In the genomic region with DNA sequence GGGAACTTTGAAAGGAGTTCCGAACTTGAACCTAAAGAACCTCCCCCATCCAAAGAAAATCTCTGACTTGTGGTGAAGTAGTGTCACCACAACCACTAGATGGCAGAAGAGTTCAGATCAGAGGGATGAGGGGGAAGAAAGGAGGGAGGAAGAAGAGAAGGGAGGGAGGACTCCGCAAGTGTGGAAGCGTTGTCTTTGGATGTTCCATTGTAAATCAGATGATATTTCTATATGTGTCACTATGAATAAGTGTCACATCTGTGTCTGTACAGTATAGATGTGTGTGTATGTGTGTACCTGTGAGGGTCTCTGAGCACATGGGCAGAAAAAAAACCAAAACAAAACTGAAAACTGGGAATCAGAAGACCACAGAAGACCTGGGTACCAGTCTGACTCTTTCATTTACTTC, we compare ENCODE assay signal across 8 cellular contexts. TPM values are rescaled to one million over a fixed set of nuclear protein-coding genes. Genes with fewer than 3 reads are reported as not detected.
DNase-seq lines count a peak whose midpoint lies in the region; ATAC-seq, FAIRE-seq and TF ChIP-seq lines count a peak whose summit lies in the region.

No MANE protein-coding gene starts in this region.

- peak; percentile 74 to 87 for ATAC-seq in A549
- peak; percentile 68 to 77 for ATAC-seq in stimulated activated naive B cell treated with anti-CD40 and anti-IgM and Interleukin-4, amounts not matched to agents 10 μg/mL and 1 μg/mL and 100 μg/mL, for 72 hours (replicated peaks)
- ATAC-seq in HG02571 (IDR thresholded peaks at IDR 0.05; ENCODE audit: unreplicated experiment), result no peak

- H3K27me3 ChIP-seq in bronchial epithelial cell (ENCODE audit: control insufficient read depth, insufficient read depth, low read length), result no peaks in the 10 kb centered on the region

- TF ChIP-seq RAD21 in A549 (conservative IDR thresholded peaks at IDR 0.05 in 1 of 2, IDR thresholded peaks at IDR 0.05 in 1 of 2), result peak; percentile 88 to 96

- H3K9ac ChIP-seq in kidney (ENCODE audit: low read length in 2 of 2), result peak overlapping the region in 1 of 2 donors; percentile 8

- peak overlapping the region; percentile 2 to 46 for H3K4me3 Mint-ChIP-seq in stimulated activated naive B cell treated with anti-CD40 and anti-IgM and Interleukin-4, amounts not matched to agents 10 μg/mL and 1 μg/mL and 100 μg/mL, for 72 hours

- H3K4me1 ChIP-seq in A549, result peaks cover 17% of the 10 kb centered on the region
- H3K4me1 ChIP-seq in kidney (ENCODE audit: control insufficient read depth in 1 of 2, insufficient read depth in 1 of 2, low read depth in 1 of 2, low read length in 2 of 2), result peaks cover 0 to 4% of the 10 kb centered on the region in 2 donors

- no peaks in the 10 kb centered on the region for H3K27me3 Mint-ChIP-seq in stimulated activated naive B cell treated with anti-CD40 and anti-IgM and Interleukin-4, amounts not matched to agents 10 μg/mL and 1 μg/mL and 100 μg/mL, for 72 hours

- DNase-seq in A549 (ENCODE audit: low read depth in 1 of 2, low spot score in 1 of 2), result peak; percentile 84 to 96
- DNase-seq in GF-D8 (lab: John Stamatoyannopoulos, UW), result peak; percentile 45
- DNase-seq in NB4 (ENCODE audit: low read depth), result peak; percentile 77
- peak; percentile 84 for DNase-seq in SIG-M5 treated with dmso at 0.1 percent for 504 hours (lab: John Stamatoyannopoulos, UW; ENCODE audit: unreplicated experiment)
- peak; percentile 69 for DNase-seq in bronchial epithelial cell (ENCODE audit: low read depth)
- DNase-seq in kidney, result no peak
- peak; percentile 23 for DNase-seq in stimulated activated naive B cell treated with anti-CD40 and anti-IgM and Interleukin-4, amounts not matched to agents 10 μg/mL and 1 μg/mL and 100 μg/mL, for 72 hours

- peaks cover 10 to 12% of the 10 kb centered on the region in 2 donors for H3K4me1 Mint-ChIP-seq in stimulated activated naive B cell treated with anti-CD40 and anti-IgM and Interleukin-4, amounts not matched to agents 10 μg/mL and 1 μg/mL and 100 μg/mL, for 72 hours

- TF ChIP-seq EP300 in A549 (IDR thresholded peaks at IDR 0.05), result no peak

- POLR2A ChIA-PET in A549 (lab: Yijun Ruan, JAX), result interaction anchor here (1.8 to 3.5 kb wide), 2 partner anchors 28 to 231 kb away, joined by 10 to 16 read pairs; a partner anchor contains a TSS

- FAIRE-seq in A549 (lab: Jason Lieb, UNC) (peak; percentile 93), bronchial epithelial cell (lab: Jason Lieb, UNC) (no peak), kidney (lab: Jason Lieb, UNC) (peak; percentile 21)

- CTCF ChIA-PET in A549 (lab: Yijun Ruan, JAX), result interaction anchor here (0.6 to 13.4 kb wide), 77 partner anchors 13 to 706 kb away, joined by 3 to 229 read pairs (median 4); a partner anchor contains a TSS

- H3K36me3 ChIP-seq in bronchial epithelial cell (ENCODE audit: control insufficient read depth, insufficient read depth, low read length) (no peaks in the 10 kb centered on the region), kidney (ENCODE audit: control insufficient read depth in 1 of 2, insufficient read depth in 2 of 2, low read length in 2 of 2) (no peaks in the 10 kb centered on the region)

- WGBS in A549 (ENCODE audit: missing lambda C conversion rate), result under 1% methylated on average over 3 of the region's 3 CpGs

- no peaks in the 10 kb centered on the region for H3K9me3 Mint-ChIP-seq in stimulated activated naive B cell treated with anti-CD40 and anti-IgM and Interleukin-4, amounts not matched to agents 10 μg/mL and 1 μg/mL and 100 μg/mL, for 72 hours

- no peak for TF ChIP-seq POLR2A in A549 (IDR thresholded peaks at IDR 0.05; ENCODE audit: low read length)
- no peak for TF ChIP-seq POLR2A in NB4 (IDR thresholded peaks at IDR 0.05; ENCODE audit: extremely low read depth, insufficient read length)

- intact Hi-C loops in kidney (cut with DNase I), result no loop called here

- H3K27ac Mint-ChIP-seq in stimulated activated naive B cell treated with anti-CD40 and anti-IgM and Interleukin-4, amounts not matched to agents 10 μg/mL and 1 μg/mL and 100 μg/mL, for 72 hours, result no peak overlapping the region

- H3K36me3 Mint-ChIP-seq in stimulated activated naive B cell treated with anti-CD40 and anti-IgM and Interleukin-4, amounts not matched to agents 10 μg/mL and 1 μg/mL and 100 μg/mL, for 72 hours, result peaks cover 0 to 2% of the 10 kb centered on the region in 2 donors

- peak; percentile 97 for TF ChIP-seq CTCF in A549 (IDR thresholded peaks at IDR 0.05)
- TF ChIP-seq CTCF in NB4 (IDR thresholded peaks at IDR 0.05; ENCODE audit: low read depth, low read length), result peak; percentile 77
- peak; percentile 64 for TF ChIP-seq CTCF in bronchial epithelial cell (IDR thresholded peaks at IDR 0.05; ENCODE audit: insufficient read depth, low read length, severe bottlenecking)
- peak; percentile 72 for TF ChIP-seq CTCF in kidney (IDR thresholded peaks at IDR 0.05; ENCODE audit: borderline replicate concordance, extremely low read depth, insufficient read depth)

- no peak overlapping the region for H3K27ac ChIP-seq in A549
- no peak overlapping the region for H3K27ac ChIP-seq in kidney (ENCODE audit: low read depth in 2 of 2, low read length in 2 of 2)

- no peaks in the 10 kb centered on the region for H3K9me3 ChIP-seq in A549
- no peaks in the 10 kb centered on the region for H3K9me3 ChIP-seq in kidney (ENCODE audit: control insufficient read depth in 1 of 2, low read length in 2 of 2)

- H3K4me2 ChIP-seq in A549, result peak overlapping the region; percentile 62

- H3K4me3 ChIP-seq in A549 (no peak overlapping the region), NB4 (ENCODE audit: low read depth, low read length) (no peak overlapping the region), bronchial epithelial cell (ENCODE audit: low read depth, low read length) (no peak overlapping the region), kidney (ENCODE audit: low read length in 2 of 2) (peak overlapping the region in 1 of 2 donors; percentile 42)

TF ChIP-seq in A549, 52 proteins besides CTCF, POLR2A, EP300 and RAD21:
- TF ChIP-seq CEBPB (IDR thresholded peaks at IDR 0.05) (no peak), KDM1A (IDR thresholded peaks at IDR 0.05; ENCODE audit: low read depth) (no peak), SMC3 (IDR thresholded peaks at IDR 0.05) (peak; percentile 82), EHF (CRISPR knock-in tag; IDR thresholded peaks at IDR 0.05) (no peak), CHD4 (IDR thresholded peaks at IDR 0.05; ENCODE audit: borderline replicate concordance) (no peak), MYC (IDR thresholded peaks at IDR 0.05; ENCODE audit: borderline replicate concordance, low read length) (no peak), HEYL (CRISPR knock-in tag; IDR thresholded peaks at IDR 0.05) (no peak)
- TF ChIP-seq, protein P1, sequence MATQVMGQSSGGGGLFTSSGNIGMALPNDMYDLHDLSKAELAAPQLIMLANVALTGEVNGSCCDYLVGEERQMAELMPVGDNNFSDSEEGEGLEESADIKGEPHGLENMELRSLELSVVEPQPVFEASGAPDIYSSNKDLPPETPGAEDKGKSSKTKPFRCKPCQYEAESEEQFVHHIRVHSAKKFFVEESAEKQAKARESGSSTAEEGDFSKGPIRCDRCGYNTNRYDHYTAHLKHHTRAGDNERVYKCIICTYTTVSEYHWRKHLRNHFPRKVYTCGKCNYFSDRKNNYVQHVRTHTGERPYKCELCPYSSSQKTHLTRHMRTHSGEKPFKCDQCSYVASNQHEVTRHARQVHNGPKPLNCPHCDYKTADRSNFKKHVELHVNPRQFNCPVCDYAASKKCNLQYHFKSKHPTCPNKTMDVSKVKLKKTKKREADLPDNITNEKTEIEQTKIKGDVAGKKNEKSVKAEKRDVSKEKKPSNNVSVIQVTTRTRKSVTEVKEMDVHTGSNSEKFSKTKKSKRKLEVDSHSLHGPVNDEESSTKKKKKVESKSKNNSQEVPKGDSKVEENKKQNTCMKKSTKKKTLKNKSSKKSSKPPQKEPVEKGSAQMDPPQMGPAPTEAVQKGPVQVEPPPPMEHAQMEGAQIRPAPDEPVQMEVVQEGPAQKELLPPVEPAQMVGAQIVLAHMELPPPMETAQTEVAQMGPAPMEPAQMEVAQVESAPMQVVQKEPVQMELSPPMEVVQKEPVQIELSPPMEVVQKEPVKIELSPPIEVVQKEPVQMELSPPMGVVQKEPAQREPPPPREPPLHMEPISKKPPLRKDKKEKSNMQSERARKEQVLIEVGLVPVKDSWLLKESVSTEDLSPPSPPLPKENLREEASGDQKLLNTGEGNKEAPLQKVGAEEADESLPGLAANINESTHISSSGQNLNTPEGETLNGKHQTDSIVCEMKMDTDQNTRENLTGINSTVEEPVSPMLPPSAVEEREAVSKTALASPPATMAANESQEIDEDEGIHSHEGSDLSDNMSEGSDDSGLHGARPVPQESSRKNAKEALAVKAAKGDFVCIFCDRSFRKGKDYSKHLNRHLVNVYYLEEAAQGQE (IDR thresholded peaks at IDR 0.05), result no peak
- TF ChIP-seq, protein P2, sequence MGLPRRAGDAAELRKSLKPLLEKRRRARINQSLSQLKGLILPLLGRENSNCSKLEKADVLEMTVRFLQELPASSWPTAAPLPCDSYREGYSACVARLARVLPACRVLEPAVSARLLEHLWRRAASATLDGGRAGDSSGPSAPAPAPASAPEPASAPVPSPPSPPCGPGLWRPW (IDR thresholded peaks at IDR 0.05), result no peak

RNA-seq across cellular contexts. Expression of a gene that starts 16.9 kb away (rescaled TPM):
- 6.8 and 7.0 TPM in 2 replicates for polyA plus RNA-seq in A549 (2011; rRNA removed)
- polyA plus RNA-seq in A549 (2012; cell fraction: cytosol; rRNA removed), result 1.7 and 2.4 TPM in 2 replicates
- polyA plus RNA-seq in A549 (2012; cell fraction: nucleus; rRNA removed), result 1.9 and 2.1 TPM in 2 replicates
- 5.2 to 6.4 TPM (median 5.9 TPM) in 3 replicates for polyA plus RNA-seq in A549 (2017; fragmentation: RNase III; extraction: RNeasy Plus Mini Kit Qiagen cat#74134 plus additional on column Dnase treatment)
- polyA minus RNA-seq in A549 (2011; rRNA and poly(A)+ RNA removed), result 8.6 and 8.7 TPM in 2 replicates
- 1.6 and 2.2 TPM in 2 replicates for total RNA-seq in bronchial epithelial cell
- 18.9 TPM for total RNA-seq in kidney
- polyA plus RNA-seq in kidney (ENCODE audit: insufficient read depth, low read depth, low replicate concordance), result 4.9 TPM

RNA-seq across cellular contexts. Expression of a gene that starts 27.8 kb away (rescaled TPM):
- polyA plus RNA-seq in A549 (2011; rRNA removed), result 81.4 and 82.1 TPM in 2 replicates
- 41.1 and 47.1 TPM in 2 replicates for polyA plus RNA-seq in A549 (2012; cell fraction: cytosol; rRNA removed)
- 41.1 and 51.9 TPM in 2 replicates for polyA plus RNA-seq in A549 (2012; cell fraction: nucleus; rRNA removed)
- polyA plus RNA-seq in A549 (2017; fragmentation: RNase III; extraction: RNeasy Plus Mini Kit Qiagen cat#74134 plus additional on column Dnase treatment), result 36.6 to 40.0 TPM (median 38.1 TPM) in 3 replicates
- 56.3 and 68.0 TPM in 2 replicates for polyA minus RNA-seq in A549 (2011; rRNA and poly(A)+ RNA removed)
- total RNA-seq in bronchial epithelial cell, result 26.5 and 28.7 TPM in 2 replicates
- 37.1 TPM for total RNA-seq in kidney
- polyA plus RNA-seq in kidney (ENCODE audit: insufficient read depth, low read depth, low replicate concordance), result 27.8 TPM
